Comparison of ENCODE assay signal across 1 cellular context in genomic region chr4:84497835-84498202, GRCh38.
TF ChIP-seq lines count a peak whose summit lies in the region.

No MANE protein-coding gene starts in this region.

TF ChIP-seq in HepG2, 621 proteins besides CTCF, POLR2A, EP300 and RAD21 (continued from another document):
- TF ChIP-seq, protein P1, sequence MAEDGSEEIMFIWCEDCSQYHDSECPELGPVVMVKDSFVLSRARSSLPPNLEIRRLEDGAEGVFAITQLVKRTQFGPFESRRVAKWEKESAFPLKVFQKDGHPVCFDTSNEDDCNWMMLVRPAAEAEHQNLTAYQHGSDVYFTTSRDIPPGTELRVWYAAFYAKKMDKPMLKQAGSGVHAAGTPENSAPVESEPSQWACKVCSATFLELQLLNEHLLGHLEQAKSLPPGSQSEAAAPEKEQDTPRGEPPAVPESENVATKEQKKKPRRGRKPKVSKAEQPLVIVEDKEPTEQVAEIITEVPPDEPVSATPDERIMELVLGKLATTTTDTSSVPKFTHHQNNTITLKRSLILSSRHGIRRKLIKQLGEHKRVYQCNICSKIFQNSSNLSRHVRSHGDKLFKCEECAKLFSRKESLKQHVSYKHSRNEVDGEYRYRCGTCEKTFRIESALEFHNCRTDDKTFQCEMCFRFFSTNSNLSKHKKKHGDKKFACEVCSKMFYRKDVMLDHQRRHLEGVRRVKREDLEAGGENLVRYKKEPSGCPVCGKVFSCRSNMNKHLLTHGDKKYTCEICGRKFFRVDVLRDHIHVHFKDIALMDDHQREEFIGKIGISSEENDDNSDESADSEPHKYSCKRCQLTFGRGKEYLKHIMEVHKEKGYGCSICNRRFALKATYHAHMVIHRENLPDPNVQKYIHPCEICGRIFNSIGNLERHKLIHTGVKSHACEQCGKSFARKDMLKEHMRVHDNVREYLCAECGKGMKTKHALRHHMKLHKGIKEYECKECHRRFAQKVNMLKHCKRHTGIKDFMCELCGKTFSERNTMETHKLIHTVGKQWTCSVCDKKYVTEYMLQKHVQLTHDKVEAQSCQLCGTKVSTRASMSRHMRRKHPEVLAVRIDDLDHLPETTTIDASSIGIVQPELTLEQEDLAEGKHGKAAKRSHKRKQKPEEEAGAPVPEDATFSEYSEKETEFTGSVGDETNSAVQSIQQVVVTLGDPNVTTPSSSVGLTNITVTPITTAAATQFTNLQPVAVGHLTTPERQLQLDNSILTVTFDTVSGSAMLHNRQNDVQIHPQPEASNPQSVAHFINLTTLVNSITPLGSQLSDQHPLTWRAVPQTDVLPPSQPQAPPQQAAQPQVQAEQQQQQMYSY (CRISPR knock-in tag; IDR thresholded peaks at IDR 0.05): no peak
- TF ChIP-seq NCOA2 (CRISPR knock-in tag; IDR thresholded peaks at IDR 0.05) (no peak), SRSF1 (optimal IDR thresholded peaks at IDR 0.05; ENCODE audit: low read depth, low read length) (no peak)
- TF ChIP-seq, protein P2, sequence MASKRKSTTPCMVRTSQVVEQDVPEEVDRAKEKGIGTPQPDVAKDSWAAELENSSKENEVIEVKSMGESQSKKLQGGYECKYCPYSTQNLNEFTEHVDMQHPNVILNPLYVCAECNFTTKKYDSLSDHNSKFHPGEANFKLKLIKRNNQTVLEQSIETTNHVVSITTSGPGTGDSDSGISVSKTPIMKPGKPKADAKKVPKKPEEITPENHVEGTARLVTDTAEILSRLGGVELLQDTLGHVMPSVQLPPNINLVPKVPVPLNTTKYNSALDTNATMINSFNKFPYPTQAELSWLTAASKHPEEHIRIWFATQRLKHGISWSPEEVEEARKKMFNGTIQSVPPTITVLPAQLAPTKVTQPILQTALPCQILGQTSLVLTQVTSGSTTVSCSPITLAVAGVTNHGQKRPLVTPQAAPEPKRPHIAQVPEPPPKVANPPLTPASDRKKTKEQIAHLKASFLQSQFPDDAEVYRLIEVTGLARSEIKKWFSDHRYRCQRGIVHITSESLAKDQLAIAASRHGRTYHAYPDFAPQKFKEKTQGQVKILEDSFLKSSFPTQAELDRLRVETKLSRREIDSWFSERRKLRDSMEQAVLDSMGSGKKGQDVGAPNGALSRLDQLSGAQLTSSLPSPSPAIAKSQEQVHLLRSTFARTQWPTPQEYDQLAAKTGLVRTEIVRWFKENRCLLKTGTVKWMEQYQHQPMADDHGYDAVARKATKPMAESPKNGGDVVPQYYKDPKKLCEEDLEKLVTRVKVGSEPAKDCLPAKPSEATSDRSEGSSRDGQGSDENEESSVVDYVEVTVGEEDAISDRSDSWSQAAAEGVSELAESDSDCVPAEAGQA (IDR thresholded peaks at IDR 0.05; ENCODE audit: low read depth): no peak
- TF ChIP-seq, protein P2 (CRISPR knock-in tag; IDR thresholded peaks at IDR 0.05; ENCODE audit: borderline replicate concordance): no peak
- TF ChIP-seq, protein P3, sequence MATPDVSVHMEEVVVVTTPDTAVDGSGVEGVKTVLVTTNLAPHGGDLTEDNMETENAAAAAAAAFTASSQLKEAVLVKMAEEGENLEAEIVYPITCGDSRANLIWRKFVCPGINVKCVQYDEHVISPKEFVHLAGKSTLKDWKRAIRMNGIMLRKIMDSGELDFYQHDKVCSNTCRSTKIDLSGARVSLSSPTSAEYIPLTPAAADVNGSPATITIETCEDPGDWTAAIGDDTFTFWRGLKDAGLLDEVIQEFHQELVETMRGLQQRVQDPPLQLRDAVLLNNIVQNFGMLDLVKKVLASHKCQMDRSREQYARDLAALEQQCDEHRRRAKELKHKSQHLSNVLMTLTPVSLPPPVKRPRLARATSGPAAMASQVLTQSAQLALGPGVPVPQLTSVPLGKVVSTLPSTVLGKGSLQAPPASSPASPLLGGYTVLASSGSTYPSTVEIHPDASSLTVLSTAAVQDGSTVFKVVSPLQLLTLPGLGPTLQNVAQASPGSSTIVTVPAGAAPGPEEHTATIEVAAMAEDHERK (CRISPR knock-in tag; IDR thresholded peaks at IDR 0.05; ENCODE audit: low read depth): no peak
TF ChIP-seq in HepG2: peak in this region for 0.
